ENCODE assay signal across 8 cellular contexts in the genomic region with DNA sequence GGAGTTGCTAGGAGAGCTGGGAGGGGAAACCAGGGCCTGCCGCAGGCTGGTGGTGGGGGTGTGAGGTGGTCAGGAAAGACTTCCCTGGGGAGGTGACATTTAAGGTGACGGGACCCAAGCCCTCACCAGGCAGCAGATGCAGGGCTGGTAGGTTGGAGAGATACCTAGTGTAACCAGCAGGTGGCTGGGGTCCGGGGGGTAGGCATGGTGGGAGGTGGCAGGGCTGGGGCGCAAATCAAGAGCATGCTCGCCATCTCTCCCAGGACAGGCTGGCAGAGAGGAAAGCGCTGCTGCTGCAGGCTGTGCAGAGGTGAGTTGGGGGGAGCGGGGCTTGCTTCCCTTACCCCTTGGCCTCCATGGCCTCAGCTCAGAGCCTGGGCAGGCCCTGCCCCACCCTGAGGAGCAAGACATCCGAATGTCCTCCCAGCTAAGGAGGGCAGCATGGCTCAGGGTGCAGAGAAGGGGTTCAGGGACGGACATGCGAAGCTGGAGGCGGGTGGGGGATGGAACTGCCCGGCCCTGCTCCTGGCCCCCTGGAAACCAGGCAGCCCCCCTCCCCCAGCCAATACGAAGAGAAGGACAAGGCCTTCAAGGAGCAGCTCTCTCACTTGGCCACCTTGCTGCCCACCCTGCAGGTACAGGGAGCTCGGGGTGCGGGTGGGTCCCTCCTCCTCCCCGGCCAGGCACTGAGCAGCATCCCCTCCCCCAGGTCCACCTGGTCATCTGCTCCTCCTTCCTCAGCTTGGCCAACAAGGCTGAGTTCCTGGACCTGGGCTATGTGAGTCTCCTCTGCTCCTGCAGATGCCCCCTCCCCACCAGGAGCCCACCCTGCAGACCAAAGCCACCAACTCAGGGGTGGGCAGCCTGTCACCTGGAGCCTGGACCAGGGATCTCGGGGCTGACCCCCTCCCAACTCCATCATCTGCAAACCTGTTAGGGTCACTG. TPM values are rescaled to one million over a fixed set of nuclear protein-coding genes. Genes with fewer than 3 reads are reported as not detected.
DNase-seq lines count a peak whose midpoint lies in the region; ATAC-seq, FAIRE-seq and TF ChIP-seq lines count a peak whose summit lies in the region.

No MANE protein-coding gene starts in this region.

- peaks cover 3% of the 10 kb centered on the region for H3K4me1 Mint-ChIP-seq in astrocyte (ENCODE audit: low read depth, unreplicated experiment)
- H3K4me1 Mint-ChIP-seq in naive thymus-derived CD4-positive, alpha-beta T cell: peaks cover 0 to 18% (median 7%) of the 10 kb centered on the region in 7 donors

- no peaks in the 10 kb centered on the region for H3K9me3 Mint-ChIP-seq in astrocyte (ENCODE audit: unreplicated experiment)
- H3K9me3 Mint-ChIP-seq in naive thymus-derived CD4-positive, alpha-beta T cell: peaks cover 0 to 2% (median 0%) of the 10 kb centered on the region in 11 donors

- H3K79me2 ChIP-seq in astrocyte (ENCODE audit: insufficient read depth, low read length): no peaks in the 10 kb centered on the region

- H3K4me1 ChIP-seq in astrocyte (ENCODE audit: insufficient read depth, low read length): peaks cover 24% of the 10 kb centered on the region
- H3K4me1 ChIP-seq in naive thymus-derived CD4-positive, alpha-beta T cell (ENCODE audit: control insufficient read depth in 2 of 2, insufficient read depth in 2 of 2, low read length in 2 of 2): peaks cover 0 to 5% of the 10 kb centered on the region in 2 donors

- ATAC-seq in naive thymus-derived CD4-positive, alpha-beta T cell: no peak
- no peak for ATAC-seq in HG02678 (IDR thresholded peaks at IDR 0.05; ENCODE audit: unreplicated experiment)

- peaks cover 10% of the 10 kb centered on the region for H3K36me3 Mint-ChIP-seq in astrocyte (ENCODE audit: low read depth, unreplicated experiment)
- H3K36me3 Mint-ChIP-seq in naive thymus-derived CD4-positive, alpha-beta T cell: peaks cover 0 to 23% (median 0%) of the 10 kb centered on the region in 5 donors

- H3K27ac ChIP-seq in astrocyte (ENCODE audit: low read depth, low read length): no peak overlapping the region
- no peak overlapping the region for H3K27ac ChIP-seq in naive thymus-derived CD4-positive, alpha-beta T cell (ENCODE audit: low read depth, low read length)

- intact Hi-C loops in naive thymus-derived CD4-positive, alpha-beta T cell (cut with micrococcal nuclease): loop anchor here (1.0 to 10.0 kb wide), 4 partner anchors 25 to 392 kb away; a partner anchor contains a TSS

- POLR2A ChIA-PET in naive thymus-derived CD4-positive, alpha-beta T cell (lab: Charles Lee): no interaction called here

- peak overlapping the region; percentile 76 for H3K4me3 Mint-ChIP-seq in astrocyte (ENCODE audit: unreplicated experiment)
- H3K4me3 Mint-ChIP-seq in naive thymus-derived CD4-positive, alpha-beta T cell: peak overlapping the region in 8 of 10 donors; percentile 14 to 78 (median 52)

- CTCF ChIA-PET in naive thymus-derived CD4-positive, alpha-beta T cell (lab: Charles Lee): no interaction called here

- TF ChIP-seq CTCF in astrocyte (IDR thresholded peaks at IDR 0.05; ENCODE audit: insufficient read depth, low read depth, low read length): no peak

- peaks cover 7% of the 10 kb centered on the region for H3K36me3 ChIP-seq in astrocyte (ENCODE audit: insufficient read depth, low read length)
- no peaks in the 10 kb centered on the region for H3K36me3 ChIP-seq in naive thymus-derived CD4-positive, alpha-beta T cell (ENCODE audit: control insufficient read depth in 2 of 3, insufficient read depth in 3 of 3, low read length in 3 of 3)

- peaks cover 27% of the 10 kb centered on the region for H4K20me1 ChIP-seq in astrocyte (ENCODE audit: insufficient read depth, low read length)

- no peaks in the 10 kb centered on the region for H3K9me3 ChIP-seq in astrocyte (ENCODE audit: insufficient read depth, low read depth, low read length)
- no peaks in the 10 kb centered on the region for H3K9me3 ChIP-seq in naive thymus-derived CD4-positive, alpha-beta T cell (ENCODE audit: control insufficient read depth in 2 of 3, low read length in 3 of 3)

- FAIRE-seq in astrocyte (lab: Jason Lieb, UNC): no peak

- H2AFZ ChIP-seq in astrocyte (ENCODE audit: low read depth, low read length): peak overlapping the region; percentile 87

- H3K27me3 Mint-ChIP-seq in astrocyte (ENCODE audit: low read depth, unreplicated experiment): peaks cover 5% of the 10 kb centered on the region
- peaks cover 0 to 19% (median 6%) of the 10 kb centered on the region in 5 donors for H3K27me3 Mint-ChIP-seq in naive thymus-derived CD4-positive, alpha-beta T cell

- DNase-seq in ELR (ENCODE audit: low read depth): peak; percentile 15
- peak; percentile 28 for DNase-seq in Jurkat, Clone E6-1 (ENCODE audit: low read depth, low spot score)
- DNase-seq in astrocyte (ENCODE audit: low read depth): no peak
- DNase-seq in naive thymus-derived CD4-positive, alpha-beta T cell: no peak
- no peak for DNase-seq in NCI-H2107 treated with DMSO at 0.1 percent for 48 hours (lab: John Stamatoyannopoulos, UW; ENCODE audit: unreplicated experiment)
- no peak for DNase-seq in EL
- no peak for DNase-seq in DMS153 treated with DMSO at 0.1 percent for 48 hours (lab: John Stamatoyannopoulos, UW; ENCODE audit: unreplicated experiment)

- H3K4me3 ChIP-seq in Jurkat, Clone E6-1 (ENCODE audit: low read length): peak overlapping the region; percentile 7
- peak overlapping the region; percentile 48 for H3K4me3 ChIP-seq in astrocyte (ENCODE audit: insufficient read depth, low read depth, low read length)
- no peak overlapping the region for H3K4me3 ChIP-seq in naive thymus-derived CD4-positive, alpha-beta T cell (ENCODE audit: low read length)

- H3K27me3 ChIP-seq in astrocyte (ENCODE audit: insufficient read depth, low read length): no peaks in the 10 kb centered on the region
- H3K27me3 ChIP-seq in naive thymus-derived CD4-positive, alpha-beta T cell (ENCODE audit: control insufficient read depth in 2 of 2, insufficient read depth in 2 of 2, low read length in 2 of 2): peaks cover 0 to 8% of the 10 kb centered on the region in 2 donors

- H3K4me2 ChIP-seq in astrocyte (ENCODE audit: low read length): peak overlapping the region; percentile 80

- peak overlapping the region; percentile 41 for H3K9ac ChIP-seq in astrocyte (ENCODE audit: low read length)

- H3K27ac Mint-ChIP-seq in astrocyte (ENCODE audit: unreplicated experiment): no peak overlapping the region
- no peak overlapping the region for H3K27ac Mint-ChIP-seq in naive thymus-derived CD4-positive, alpha-beta T cell

RNA-seq across cellular contexts. Expression of a gene that starts 4.0 kb away (rescaled TPM):
- 6.7 TPM for polyA plus RNA-seq in Jurkat, Clone E6-1 (2012; ENCODE audit: insufficient read depth, insufficient read length)
- 4.7 and 7.4 TPM in 2 replicates for total RNA-seq in astrocyte
- 10 to 100 TPM in 1 of 5 experiments, 1 to 10 TPM in 2, under 1 TPM in 2; 0.81 to 83.6 (median 3.1) TPM for total RNA-seq in naive thymus-derived CD4-positive, alpha-beta T cell
- polyA plus RNA-seq in naive thymus-derived CD4-positive, alpha-beta T cell: under 1 TPM; 0.09 to 0.17 TPM

RNA-seq across cellular contexts. Expression of a gene that starts 10.5 kb away (rescaled TPM):
- polyA plus RNA-seq in Jurkat, Clone E6-1 (2012; ENCODE audit: insufficient read depth, insufficient read length): 642 TPM
- total RNA-seq in astrocyte: 237 and 283 TPM in 2 replicates
- 100 to 1,000 TPM; 431 to 720 (median 579) TPM for total RNA-seq in naive thymus-derived CD4-positive, alpha-beta T cell
- polyA plus RNA-seq in naive thymus-derived CD4-positive, alpha-beta T cell: 100 to 1,000 TPM; 129 to 298 TPM

RNA-seq across cellular contexts. Expression of a gene that starts 25.8 kb away (rescaled TPM):
- 64.5 TPM for polyA plus RNA-seq in Jurkat, Clone E6-1 (2012; ENCODE audit: insufficient read depth, insufficient read length)
- total RNA-seq in astrocyte: 58.1 and 59.5 TPM in 2 replicates
- 10 to 100 TPM in 3 of 5 experiments, 1 to 10 TPM in 2; 4.6 to 46.1 (median 16.3) TPM for total RNA-seq in naive thymus-derived CD4-positive, alpha-beta T cell
- 10 to 100 TPM; 12.9 to 14.3 TPM for polyA plus RNA-seq in naive thymus-derived CD4-positive, alpha-beta T cell

RNA-seq across cellular contexts. Expression of a gene that starts 29.8 kb away (rescaled TPM):
- not detected for polyA plus RNA-seq in Jurkat, Clone E6-1 (2012; ENCODE audit: insufficient read depth, insufficient read length)
- total RNA-seq in astrocyte: 0.14 and 0.18 TPM in 2 replicates
- 1 to 10 TPM in 1 of 5 experiments, under 1 TPM in 4; 0.14 to 2.8 (median 0.37) TPM for total RNA-seq in naive thymus-derived CD4-positive, alpha-beta T cell
- not detected for polyA plus RNA-seq in naive thymus-derived CD4-positive, alpha-beta T cell

RNA-seq across cellular contexts. Expression of a gene that starts 34.0 kb away (rescaled TPM):
- not detected for polyA plus RNA-seq in Jurkat, Clone E6-1 (2012; ENCODE audit: insufficient read depth, insufficient read length)
- total RNA-seq in astrocyte: not detected in 2 replicates
- total RNA-seq in naive thymus-derived CD4-positive, alpha-beta T cell: not detected
- polyA plus RNA-seq in naive thymus-derived CD4-positive, alpha-beta T cell: not detected

Comparison
In these comparisons a context has a peak if more than half of its experiments do, and no peak if none do; other contexts are left out.
1. DNase-seq: peak in ELR (single experiment) and Jurkat, Clone E6-1 (single experiment); none in astrocyte (single experiment), naive thymus-derived CD4-positive, alpha-beta T cell (0 of 9), NCI-H2107 treated with DMSO at 0.1 percent for 48 hours (single experiment), EL (single experiment) and DMS153 treated with DMSO at 0.1 percent for 48 hours (single experiment).